In the genomic region with DNA sequence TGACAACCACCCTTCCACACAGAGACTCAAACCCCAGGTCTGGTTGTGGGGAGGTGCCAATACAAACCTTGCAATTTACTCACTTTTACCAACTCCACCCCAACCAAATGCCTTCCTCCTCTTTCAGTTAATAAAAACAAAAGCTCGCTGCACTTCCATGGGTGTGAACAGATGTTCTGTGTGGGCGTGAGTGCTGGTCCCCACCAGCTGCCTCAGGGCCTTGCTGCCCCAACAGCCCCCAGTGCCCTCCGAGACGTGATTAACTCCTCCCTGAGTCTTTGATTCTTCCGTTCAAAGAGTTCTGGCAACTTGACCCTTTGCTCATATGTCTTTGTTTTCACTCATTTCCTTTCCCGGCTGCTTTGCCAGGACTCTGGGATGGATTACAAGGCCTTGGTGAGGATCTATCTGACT, we compare ENCODE assay signal across 10 cellular contexts.
DNase-seq lines count a peak whose midpoint lies in the region; ATAC-seq and TF ChIP-seq lines count a peak whose summit lies in the region.
"Had no signal": no experiment of that assay in that cellular context is flagged by ENCODE, and none has a peak within 500 bp of the region (broad histone marks: within the 10 kb centered on the region; RNA-seq: fewer than 3 reads in every experiment).

No MANE protein-coding gene starts in this region.

- H3K14ac ChIP-seq in trophoblast cell (ENCODE audit: low read length), result no peak overlapping the region

- no peak overlapping the region for H3K18ac ChIP-seq in trophoblast cell (ENCODE audit: low read length)

- H3K36me3 ChIP-seq in GM23338 (ENCODE audit: insufficient read depth), result no peaks in the 10 kb centered on the region
- H3K36me3 ChIP-seq in OCI-LY1 (ENCODE audit: insufficient read depth, low read length), result no peaks in the 10 kb centered on the region
- H3K36me3 ChIP-seq in trophoblast cell (ENCODE audit: control insufficient read depth in 1 of 2, insufficient read depth in 2 of 2, low read length in 2 of 2), result no peaks in the 10 kb centered on the region
- H3K36me3 ChIP-seq: HAP-1 had no signal

- H3K79me2 ChIP-seq in GM23338 (replicated peaks; ENCODE audit: insufficient read depth) (no peaks in the 10 kb centered on the region), OCI-LY1 (ENCODE audit: insufficient read depth, low read length) (no peaks in the 10 kb centered on the region), trophoblast cell (ENCODE audit: control insufficient read depth, insufficient read depth, low read length, poor library complexity) (no peaks in the 10 kb centered on the region)

- H3K27me3 ChIP-seq in GM23338 (ENCODE audit: insufficient read depth) (no peaks in the 10 kb centered on the region), OCI-LY1 (ENCODE audit: insufficient read depth, low read length) (no peaks in the 10 kb centered on the region), trophoblast cell (ENCODE audit: insufficient read depth, low read length) (no peaks in the 10 kb centered on the region)

- H3K9ac ChIP-seq in OCI-LY1 (ENCODE audit: low read length) (peak overlapping the region; percentile 61), trophoblast cell (ENCODE audit: low read length) (no peak overlapping the region)

- H4K20me1 ChIP-seq in GM23338 (replicated peaks; ENCODE audit: insufficient read depth), result no peaks in the 10 kb centered on the region
- H4K20me1 ChIP-seq in OCI-LY1 (ENCODE audit: insufficient read depth, low read length), result no peaks in the 10 kb centered on the region

- H3K27ac ChIP-seq in GM23338 (ENCODE audit: low read depth) (no peak overlapping the region), OCI-LY1 (ENCODE audit: low read depth, low read length, poor library complexity, severe bottlenecking) (peak overlapping the region; percentile 97), trophoblast cell (ENCODE audit: low read depth, low read length) (no peak overlapping the region)

- TF ChIP-seq CTCF in GM23338 (conservative IDR thresholded peaks at IDR 0.05; ENCODE audit: low read depth in 2 of 2) (no peak), OCI-LY1 (IDR thresholded peaks at IDR 0.05; ENCODE audit: low read length) (no peak), mesothelial cell of epicardium (IDR thresholded peaks at IDR 0.05; ENCODE audit: unreplicated experiment) (no peak)

- H3K4me2 ChIP-seq in GM23338 (no peak overlapping the region), OCI-LY1 (ENCODE audit: low read length) (peak overlapping the region; percentile 52), trophoblast cell (ENCODE audit: low read length) (no peak overlapping the region)

- H2BK12ac ChIP-seq in trophoblast cell (ENCODE audit: low read length), result no peak overlapping the region

- H3K27ac Mint-ChIP-seq in GM23338, result peak overlapping the region; percentile 56; the same call in 1 of the 2 replicates
- peak overlapping the region; percentile 94 for H3K27ac Mint-ChIP-seq in central memory CD8-positive, alpha-beta T cell (ENCODE audit: low read depth)
- no peak overlapping the region for H3K27ac Mint-ChIP-seq in mesothelial cell of epicardium

- no peak overlapping the region for H2AK5ac ChIP-seq in trophoblast cell (ENCODE audit: low read length)

- no peak overlapping the region for H3K4ac ChIP-seq in trophoblast cell (ENCODE audit: low read depth, low read length)

- H3K9me3 ChIP-seq in OCI-LY1 (ENCODE audit: low read length) (no peaks in the 10 kb centered on the region), trophoblast cell (ENCODE audit: insufficient read depth, low read depth, low read length) (no peaks in the 10 kb centered on the region)
- H3K9me3 ChIP-seq: HAP-1 had no signal

- H3K36me3 Mint-ChIP-seq in GM23338 (ENCODE audit: low read depth) (no peaks in the 10 kb centered on the region), mesothelial cell of epicardium (no peaks in the 10 kb centered on the region)
- peaks cover 5% of the 10 kb centered on the region for H3K36me3 Mint-ChIP-seq in central memory CD8-positive, alpha-beta T cell (ENCODE audit: insufficient read depth)

- H3K27me3 Mint-ChIP-seq in GM23338 (ENCODE audit: insufficient read depth, low read depth, poor library complexity) (peaks cover 2% of the 10 kb centered on the region), mesothelial cell of epicardium (ENCODE audit: low read depth) (no peaks in the 10 kb centered on the region)
- H3K27me3 Mint-ChIP-seq in central memory CD8-positive, alpha-beta T cell, result no peaks in the 10 kb centered on the region

- no peak overlapping the region for H4K12ac ChIP-seq in trophoblast cell (ENCODE audit: low read depth, low read length)

- peak overlapping the region; percentile 81 for H2AFZ ChIP-seq in GM23338
- H2AFZ ChIP-seq in OCI-LY1 (ENCODE audit: low read length), result 0 out of 2 replicates have a peak overlapping the region, but pooled peaks have one; percentile 23
- peak overlapping the region; percentile 23 for H2AFZ ChIP-seq in trophoblast cell (ENCODE audit: insufficient read depth, low read length, poor library complexity)

- H3K4me1 ChIP-seq in GM23338 (ENCODE audit: insufficient read depth), result no peaks in the 10 kb centered on the region
- peaks cover 68% of the 10 kb centered on the region for H3K4me1 ChIP-seq in OCI-LY1 (ENCODE audit: insufficient read depth, low read length, severe bottlenecking)
- H3K4me1 ChIP-seq in trophoblast cell (ENCODE audit: control insufficient read depth in 1 of 2, insufficient read depth in 2 of 2, low read length in 2 of 2), result peaks cover 0 to 3% of the 10 kb centered on the region in 2 experiments
- H3K4me1 ChIP-seq: HAP-1 had no signal

- peaks cover 3% of the 10 kb centered on the region; the same call in 2 of the 3 replicates for H3K4me1 Mint-ChIP-seq in GM23338
- peaks cover 35% of the 10 kb centered on the region for H3K4me1 Mint-ChIP-seq in central memory CD8-positive, alpha-beta T cell
- H3K4me1 Mint-ChIP-seq in mesothelial cell of epicardium, result peaks cover 6% of the 10 kb centered on the region

- H3K4me3 Mint-ChIP-seq in GM23338 (no peak overlapping the region), mesothelial cell of epicardium (no peak overlapping the region)
- peak overlapping the region; percentile 43 for H3K4me3 Mint-ChIP-seq in central memory CD8-positive, alpha-beta T cell

- H3K23ac ChIP-seq in trophoblast cell (ENCODE audit: low read length), result no peak overlapping the region

- H4K8ac ChIP-seq in trophoblast cell (ENCODE audit: low read depth, low read length), result no peak overlapping the region

- no peaks in the 10 kb centered on the region for H3F3A ChIP-seq in GM23338 (replicated peaks; ENCODE audit: low read depth)
- no peaks in the 10 kb centered on the region for H3F3A ChIP-seq in OCI-LY1 (ENCODE audit: insufficient read depth, low read length)

- no peak overlapping the region for H2BK120ac ChIP-seq in trophoblast cell (ENCODE audit: insufficient read depth, low read length, poor library complexity)

- ATAC-seq in GM23338, result no peak
- ATAC-seq in central memory CD8-positive, alpha-beta T cell (replicated peaks; ENCODE audit: extremely low read depth, poor library complexity, severe bottlenecking), result peak; percentile 69
- no peak for ATAC-seq in SK-N-SH treated with all-trans-retinoic acid at 6 μM for 48 hours

- no peaks in the 10 kb centered on the region for H3K79me1 ChIP-seq in trophoblast cell (ENCODE audit: low read length)

- H3K4me3 ChIP-seq in GM23338 (no peak overlapping the region), OCI-LY1 (ENCODE audit: low read depth, low read length, poor library complexity, severe bottlenecking) (peak overlapping the region; percentile 20), trophoblast cell (ENCODE audit: low read depth, low read length) (no peak overlapping the region)
- H3K4me3 ChIP-seq: HAP-1 had no signal

- no peak for DNase-seq in GM23338 (ENCODE audit: low spot score)
- DNase-seq in central memory CD8-positive, alpha-beta T cell (ENCODE audit: low spot score in 2 of 2), result no peak
- DNase-seq in trophoblast cell, result no peak
- no peak for DNase-seq in NCI-H187 (lab: John Stamatoyannopoulos, UW)
- DNase-seq in mesothelial cell of epicardium (ENCODE audit: low spot score in 2 of 2, unreplicated experiment in 2 of 2), result no peak
- DNase-seq: NCI-H1092, posterior cingulate gyrus had no signal

- no peak overlapping the region for H4K91ac ChIP-seq in trophoblast cell (ENCODE audit: low read depth, low read length)

- H2BK5ac ChIP-seq in trophoblast cell (ENCODE audit: low read depth, low read length, poor library complexity), result no peak overlapping the region

- no peaks in the 10 kb centered on the region; the same call in 2 of the 3 replicates for H3K9me3 Mint-ChIP-seq in GM23338
- H3K9me3 Mint-ChIP-seq in central memory CD8-positive, alpha-beta T cell, result no peaks in the 10 kb centered on the region
- H3K9me3 Mint-ChIP-seq in mesothelial cell of epicardium, result no peaks in the 10 kb centered on the region

- WGBS in trophoblast cell (ENCODE audit: extremely low coverage, insufficient coverage, insufficient read length), result no CpG with 5 or more reads among the region's 6 CpGs

- H3K9me2 ChIP-seq in GM23338 (ENCODE audit: insufficient read depth), result no peaks in the 10 kb centered on the region
- no peaks in the 10 kb centered on the region for H3K9me2 ChIP-seq in OCI-LY1 (ENCODE audit: low read depth, low read length)

TF ChIP-seq in SK-N-SH treated with all-trans-retinoic acid at 6 μM for 48 hours, 23 proteins besides CTCF, POLR2A, EP300 and RAD21 (continues in another document):
- TF ChIP-seq BACH2 (CRISPR knock-in tag; IDR thresholded peaks at IDR 0.05; ENCODE audit: borderline replicate concordance), result no peak
- no peak for TF ChIP-seq ZNF8 (CRISPR knock-in tag; IDR thresholded peaks at IDR 0.05)
- TF ChIP-seq, protein P1, sequence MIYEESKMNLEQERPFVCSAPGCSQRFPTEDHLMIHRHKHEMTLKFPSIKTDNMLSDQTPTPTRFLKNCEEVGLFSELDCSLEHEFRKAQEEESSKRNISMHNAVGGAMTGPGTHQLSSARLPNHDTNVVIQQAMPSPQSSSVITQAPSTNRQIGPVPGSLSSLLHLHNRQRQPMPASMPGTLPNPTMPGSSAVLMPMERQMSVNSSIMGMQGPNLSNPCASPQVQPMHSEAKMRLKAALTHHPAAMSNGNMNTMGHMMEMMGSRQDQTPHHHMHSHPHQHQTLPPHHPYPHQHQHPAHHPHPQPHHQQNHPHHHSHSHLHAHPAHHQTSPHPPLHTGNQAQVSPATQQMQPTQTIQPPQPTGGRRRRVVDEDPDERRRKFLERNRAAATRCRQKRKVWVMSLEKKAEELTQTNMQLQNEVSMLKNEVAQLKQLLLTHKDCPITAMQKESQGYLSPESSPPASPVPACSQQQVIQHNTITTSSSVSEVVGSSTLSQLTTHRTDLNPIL (CRISPR knock-in tag; IDR thresholded peaks at IDR 0.05; ENCODE audit: low read depth), result no peak
- TF ChIP-seq ZNF565 (CRISPR knock-in tag; conservative IDR thresholded peaks at IDR 0.05; ENCODE audit: low read depth), result no peak
- no peak for TF ChIP-seq PPARA (CRISPR knock-in tag; IDR thresholded peaks at IDR 0.05; ENCODE audit: borderline replicate concordance)
- TF ChIP-seq SNAI2 (CRISPR knock-in tag; IDR thresholded peaks at IDR 0.05), result no peak
- TF ChIP-seq CSDC2 (CRISPR knock-in tag; IDR thresholded peaks at IDR 0.05), result no peak
- no peak for TF ChIP-seq ZFP30 (CRISPR knock-in tag; IDR thresholded peaks at IDR 0.05)
- no peak for TF ChIP-seq GLIS3 (CRISPR knock-in tag; IDR thresholded peaks at IDR 0.05)
- no peak for TF ChIP-seq ISL1 (CRISPR knock-in tag; IDR thresholded peaks at IDR 0.05)
- no peak for TF ChIP-seq OSR1 (CRISPR knock-in tag; IDR thresholded peaks at IDR 0.05)
- TF ChIP-seq TCF4 (CRISPR knock-in tag; IDR thresholded peaks at IDR 0.05; ENCODE audit: borderline replicate concordance), result no peak

Comparison
In these comparisons a context has a peak if more than half of its experiments do, and no peak if none do; other contexts are left out.
1. H2AFZ ChIP-seq: peak in every context shown above with its lines; median percentile 81 in GM23338; 23 in OCI-LY1; 23 in trophoblast cell.